In the genomic region with DNA sequence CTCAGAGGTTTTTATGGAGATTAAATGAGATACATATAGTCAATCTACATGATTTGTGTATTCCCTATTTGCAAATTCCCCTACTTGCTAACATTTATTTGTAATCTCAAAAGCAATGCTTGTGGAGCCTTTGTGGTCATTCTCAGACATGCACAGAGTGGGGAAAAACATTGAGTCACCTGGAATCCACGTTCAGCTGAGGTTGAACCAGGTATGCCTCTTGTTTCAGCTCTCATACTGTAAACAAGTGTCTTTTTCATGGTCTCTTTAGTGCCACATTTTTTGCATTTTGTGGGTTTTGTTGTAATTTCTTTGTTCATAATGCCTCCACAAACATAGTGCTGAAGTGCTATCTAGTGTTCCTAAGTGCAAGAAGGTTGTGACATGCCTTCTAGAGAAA, we compare ENCODE assay signal across 27 cellular contexts.
"Had no signal": no experiment of that assay in that cellular context is flagged by ENCODE, and none has a peak within 500 bp of the region (broad histone marks: within the 10 kb centered on the region; RNA-seq: fewer than 3 reads in every experiment).

No MANE protein-coding gene starts in this region.

- H3K27me3 ChIP-seq: thyroid gland, upper lobe of right lung had no signal

- H3K4me3 ChIP-seq: coronary artery, lower lobe of right lung, SK-N-MC, thyroid gland, upper lobe of right lung had no signal

- H3K36me3 Mint-ChIP-seq: naive B cell had no signal

- ATAC-seq: left lobe of liver, lower lobe of right lung, sciatic nerve, T-helper 17 cell, upper lobe of right lung had no signal

- H3K27ac Mint-ChIP-seq: activated B cell treated with CpG ODN at 0.5 μM for 24 hours; activated naive CD4-positive, alpha-beta T cell treated with anti-CD3 and anti-CD28 coated beads, Interleukin-2, amount 50 U/mL, for 72 hours; naive B cell; T-helper 17 cell had no signal

- H3K27me3 Mint-ChIP-seq: activated B cell treated with CpG ODN at 0.5 μM for 24 hours had no signal

- H3K9me3 Mint-ChIP-seq: activated naive CD4-positive, alpha-beta T cell treated with anti-CD3 and anti-CD28 coated beads, Interleukin-2, amount 50 U/mL, for 72 hours had no signal

- H3K4me1 Mint-ChIP-seq: activated B cell treated with CpG ODN at 0.5 μM for 24 hours, naive B cell, T-helper 17 cell had no signal

- DNase-seq: activated B cell treated with CpG ODN at 0.5 μM for 24 hours; activated CD4-positive, alpha-beta T cell treated with anti-CD3 and anti-CD28 coated beads for 4 hours; activated CD8-positive, alpha-beta memory T cell treated with anti-CD3 and anti-CD28 coated beads, Interleukin-2, amount 50 U/mL, for 4 hours; activated gamma-delta T cell; cerebellar nuclear complex; erythroblast; foreskin fibroblast; kidney; lower lobe of right lung; naive B cell; occipital lobe; posterior cingulate gyrus; small intestine; stimulated activated CD4-positive, alpha-beta T cell treated with anti-CD3 and anti-CD28 coated beads, Interleukin-15, amount 100 ng/mL, for 24 hours; stimulated activated CD4-positive, alpha-beta T cell treated with anti-CD3 and anti-CD28 coated beads, Interleukin-4, amount 100 ng/mL, for 1 hour; stimulated activated naive CD4-positive, alpha-beta T cell treated with Interleukin-2 at 50 U/mL for 16 hours; substantia nigra; SW 1271; T-helper 17 cell; thyroid gland; upper lobe of right lung had no signal

- H3K4me3 Mint-ChIP-seq: activated B cell treated with CpG ODN at 0.5 μM for 24 hours, naive B cell, neural crest cell, T-helper 17 cell had no signal

- H3K27ac ChIP-seq: coronary artery, lower lobe of right lung, SK-N-MC, thyroid gland, upper lobe of right lung had no signal
